12 cellular contexts compared by ENCODE assay signal in genomic region chr17:78124081-78124835, GRCh38. TPM values are rescaled to one million over a fixed set of nuclear protein-coding genes. Genes with fewer than 3 reads are reported as not detected.
DNase-seq lines count a peak whose midpoint lies in the region; ATAC-seq lines count a peak whose summit lies in the region.
"Had no signal": no experiment of that assay in that cellular context is flagged by ENCODE, and none has a peak within 500 bp of the region (broad histone marks: within the 10 kb centered on the region; RNA-seq: fewer than 3 reads in every experiment).

No MANE protein-coding gene starts in this region.

- peak overlapping the region; percentile 53 for H3K4me3 Mint-ChIP-seq in stimulated activated naive CD8-positive, alpha-beta T cell treated with anti-CD3 and anti-CD28 coated beads, Interleukin-15, Interleukin-2, amounts not matched to agents 100 ng/mL and 50 ng/mL, for 24 hours

- no peaks in the 10 kb centered on the region for H3K9me3 Mint-ChIP-seq in stimulated activated naive CD8-positive, alpha-beta T cell treated with anti-CD3 and anti-CD28 coated beads, Interleukin-15, Interleukin-2, amounts not matched to agents 100 ng/mL and 50 ng/mL, for 24 hours
- H3K9me3 Mint-ChIP-seq: brain had no signal

- H3K27me3 ChIP-seq in effector memory CD4-positive, alpha-beta T cell (replicated peaks; ENCODE audit: control insufficient read depth, insufficient read depth, low read length, poor library complexity, severe bottlenecking) = no peaks in the 10 kb centered on the region
- no peaks in the 10 kb centered on the region for H3K27me3 ChIP-seq in H7 (ENCODE audit: control insufficient read depth, insufficient read depth, low read length)

- peaks cover 27% of the 10 kb centered on the region for H3K36me3 Mint-ChIP-seq in stimulated activated naive CD8-positive, alpha-beta T cell treated with anti-CD3 and anti-CD28 coated beads, Interleukin-15, Interleukin-2, amounts not matched to agents 100 ng/mL and 50 ng/mL, for 24 hours (ENCODE audit: low read depth)
- H3K36me3 Mint-ChIP-seq: brain had no signal

- no peak for ATAC-seq in stimulated activated naive CD8-positive, alpha-beta T cell treated with anti-CD3 and anti-CD28 coated beads, Interleukin-15, Interleukin-2, amounts not matched to agents 100 U/mL and 50 U/mL, for 24 hours

- H3K9me3 ChIP-seq in effector memory CD4-positive, alpha-beta T cell (ENCODE audit: control insufficient read depth, low read length) = no peaks in the 10 kb centered on the region

- H3K36me3 ChIP-seq in effector memory CD4-positive, alpha-beta T cell (ENCODE audit: control insufficient read depth, insufficient read depth, low read length) = peaks cover 57% of the 10 kb centered on the region
- H3K36me3 ChIP-seq in H7 (replicated peaks; ENCODE audit: control insufficient read depth, insufficient read depth, low read length) = peaks cover 10% of the 10 kb centered on the region

- H3K4me1 ChIP-seq in effector memory CD4-positive, alpha-beta T cell (ENCODE audit: control insufficient read depth, insufficient read depth, low read length, poor library complexity, severe bottlenecking) = peaks cover 73% of the 10 kb centered on the region

- peak overlapping the region; percentile 86 for H3K27ac ChIP-seq in effector memory CD4-positive, alpha-beta T cell (ENCODE audit: insufficient read depth, low read length, poor library complexity, severe bottlenecking)
- H3K27ac ChIP-seq: KMS-11 had no signal

- no peak for DNase-seq in stimulated activated naive CD8-positive, alpha-beta T cell treated with anti-CD3 and anti-CD28 coated beads, Interleukin-15, Interleukin-2, amounts not matched to agents 100 U/mL and 50 U/mL, for 24 hours
- DNase-seq in NOMO-1 treated with DMSO at 0.1 percent for 48 hours (lab: John Stamatoyannopoulos, UW; ENCODE audit: unreplicated experiment) = peak; percentile 92
- DNase-seq in effector memory CD4-positive, alpha-beta T cell = no peak
- DNase-seq in NCI-H446 (lab: John Stamatoyannopoulos, UW) = no peak
- no peak for DNase-seq in EL
- no peak for DNase-seq in H7
- DNase-seq in NCI-H2227 (lab: John Stamatoyannopoulos, UW; ENCODE audit: unreplicated experiment) = no peak

- no peaks in the 10 kb centered on the region for H3K27me3 Mint-ChIP-seq in stimulated activated naive CD8-positive, alpha-beta T cell treated with anti-CD3 and anti-CD28 coated beads, Interleukin-15, Interleukin-2, amounts not matched to agents 100 ng/mL and 50 ng/mL, for 24 hours

- peak overlapping the region; percentile 52 for H3K27ac Mint-ChIP-seq in stimulated activated naive CD8-positive, alpha-beta T cell treated with anti-CD3 and anti-CD28 coated beads, Interleukin-15, Interleukin-2, amounts not matched to agents 100 ng/mL and 50 ng/mL, for 24 hours
- H3K27ac Mint-ChIP-seq: brain had no signal

- H3K4me3 ChIP-seq in effector memory CD4-positive, alpha-beta T cell (ENCODE audit: insufficient read depth, low read depth, low read length, poor library complexity, severe bottlenecking) = peak overlapping the region; percentile 97
- H3K4me3 ChIP-seq in H7 (ENCODE audit: insufficient read depth, low read depth, low read length) = no peak overlapping the region

- peaks cover 75% of the 10 kb centered on the region for H3K4me1 Mint-ChIP-seq in stimulated activated naive CD8-positive, alpha-beta T cell treated with anti-CD3 and anti-CD28 coated beads, Interleukin-15, Interleukin-2, amounts not matched to agents 100 ng/mL and 50 ng/mL, for 24 hours (ENCODE audit: low read depth)

RNA-seq across cellular contexts. Expression of gene TMC6, which starts 4.3 kb away (rescaled TPM):
- 77.1 and 82.2 TPM in 2 replicates for total RNA-seq in H7 (2014; rRNA removed; shearing (Covaris generic))

RNA-seq across cellular contexts. Expression of gene TMC8, which starts 6.3 kb away (rescaled TPM):
- total RNA-seq in H7 (2014; rRNA removed; shearing (Covaris generic)) = 0.67 and 3.3 TPM in 2 replicates

RNA-seq across cellular contexts. Expression of gene C17orf99, which starts 21.9 kb away (rescaled TPM):
- total RNA-seq in H7 (2014; rRNA removed; shearing (Covaris generic)) = not detected in 2 replicates
- total RNA-seq: pulmonary artery endothelial cell; T-helper 1 cell treated with Interleukin-12 subunit alpha and Interleukin-12 subunit beta and Interleukin-4 antibody, amounts not matched to agents 30 ng/mL and 1 ng/mL, for 36 hours had no signal

RNA-seq across cellular contexts. Expression of gene SYNGR2, which starts 44.1 kb away (rescaled TPM):
- total RNA-seq in H7 (2014; rRNA removed; shearing (Covaris generic)) = 24.4 and 24.5 TPM in 2 replicates
